ENCODE assay signal across 21 cellular contexts in the genomic region with DNA sequence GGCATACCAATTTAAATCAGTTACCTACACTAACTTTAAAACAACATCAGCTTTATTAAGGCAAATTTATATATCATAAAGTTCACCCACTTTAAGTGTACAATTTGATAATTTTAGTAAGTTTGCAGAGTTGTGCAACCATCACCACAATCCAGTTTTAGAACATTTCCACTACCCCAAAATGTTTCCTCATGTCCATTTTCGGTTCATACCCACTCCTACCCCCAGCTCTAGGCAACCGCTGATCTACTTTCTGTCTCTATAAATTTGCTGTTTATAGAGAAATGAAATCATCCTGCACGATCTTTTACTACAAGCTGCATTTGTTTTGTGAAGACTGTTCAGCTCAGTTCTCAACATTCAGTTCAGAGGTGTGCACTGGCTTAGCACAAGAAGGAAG. TPM values are rescaled to one million over a fixed set of nuclear protein-coding genes. Genes with fewer than 3 reads are reported as not detected.
A peak's percentile ranks its signal among the peaks of the same experiment; 100 is the strongest.
DNase-seq lines count a peak whose midpoint lies in the region; ATAC-seq and TF ChIP-seq lines count a peak whose summit lies in the region.
"Had no signal": no experiment of that assay in that cellular context is flagged by ENCODE, and none has a peak within 500 bp of the region (broad histone marks: within the 10 kb centered on the region; RNA-seq: fewer than 3 reads in every experiment).

No MANE protein-coding gene starts in this region.

- H3K4me1 Mint-ChIP-seq in IgD-negative memory B cell: peaks cover 30 to 41% (median 34%) of the 10 kb centered on the region in 3 donors
- peaks cover 13% of the 10 kb centered on the region for H3K4me1 Mint-ChIP-seq in activated CD8-positive, alpha-beta T cell treated with anti-CD3 and anti-CD28 coated beads for 36 hours (ENCODE audit: low read depth)

- POLR2A ChIA-PET in activated CD8-positive, alpha-beta T cell treated with anti-CD3 and anti-CD28 coated beads for 36 hours (lab: Charles Lee): no interaction called here

- H3K9me3 Mint-ChIP-seq in IgD-negative memory B cell: no peaks in the 10 kb centered on the region
- H3K9me3 Mint-ChIP-seq in activated CD8-positive, alpha-beta T cell treated with anti-CD3 and anti-CD28 coated beads for 36 hours: no peaks in the 10 kb centered on the region
- H3K9me3 Mint-ChIP-seq: CD4-positive, alpha-beta T cell; natural killer cell had no signal

- H3K4me3 Mint-ChIP-seq in IgD-negative memory B cell: peak overlapping the region; percentile 15 to 85 (median 67)
- no peak overlapping the region for H3K4me3 Mint-ChIP-seq in activated CD8-positive, alpha-beta T cell treated with anti-CD3 and anti-CD28 coated beads for 36 hours
- H3K4me3 Mint-ChIP-seq: CD4-positive, alpha-beta T cell; natural killer cell had no signal

- intact Hi-C loops in activated CD8-positive, alpha-beta T cell treated with anti-CD3 and anti-CD28 coated beads for 36 hours (cut with micrococcal nuclease): no loop called here

- ATAC-seq in GM18873 (IDR thresholded peaks at IDR 0.05; ENCODE audit: low FRiP score, unreplicated experiment): no peak
- ATAC-seq in activated CD8-positive, alpha-beta T cell treated with anti-CD3 and anti-CD28 coated beads for 36 hours: no peak
- ATAC-seq in HG03342 (IDR thresholded peaks at IDR 0.05; ENCODE audit: unreplicated experiment): no peak
- ATAC-seq: gastroesophageal sphincter, K562, natural killer cell, PC-3 had no signal

- CTCF ChIA-PET in activated CD8-positive, alpha-beta T cell treated with anti-CD3 and anti-CD28 coated beads for 36 hours (lab: Charles Lee): no interaction called here

- peak; percentile 64 for DNase-seq in SKM-1 treated with dmso at 0.1 percent for 144 hours (lab: John Stamatoyannopoulos, UW; ENCODE audit: unreplicated experiment)
- DNase-seq in SKM-1 (lab: John Stamatoyannopoulos, UW; ENCODE audit: unreplicated experiment): no peak
- peak; percentile 91 for DNase-seq in SIG-M5 treated with dmso at 0.1 percent for 504 hours (lab: John Stamatoyannopoulos, UW; ENCODE audit: unreplicated experiment)
- DNase-seq in NCI-H748 (lab: John Stamatoyannopoulos, UW; ENCODE audit: unreplicated experiment): no peak
- no peak for DNase-seq in activated CD8-positive, alpha-beta T cell treated with anti-CD3 and anti-CD28 coated beads for 36 hours
- DNase-seq: CD4-positive, alpha-beta T cell; dorsolateral prefrontal cortex; erythroblast; natural killer cell; NCI-H1436; NCI-H446 treated with DMSO at 0.1 percent for 48 hours; PC-3; stimulated activated naive CD4-positive, alpha-beta T cell; transverse colon had no signal

- no peak for TF ChIP-seq CTCF in activated CD8-positive, alpha-beta T cell treated with anti-CD3 and anti-CD28 coated beads for 36 hours (IDR thresholded peaks at IDR 0.05)

- no peaks in the 10 kb centered on the region for H3K27me3 Mint-ChIP-seq in IgD-negative memory B cell
- peaks cover 7% of the 10 kb centered on the region for H3K27me3 Mint-ChIP-seq in activated CD8-positive, alpha-beta T cell treated with anti-CD3 and anti-CD28 coated beads for 36 hours

- H3K27ac Mint-ChIP-seq in IgD-negative memory B cell: peak overlapping the region in 1 of 3 donors; percentile 2
- H3K27ac Mint-ChIP-seq in activated CD8-positive, alpha-beta T cell treated with anti-CD3 and anti-CD28 coated beads for 36 hours: no peak overlapping the region
- H3K27ac Mint-ChIP-seq: CD4-positive, alpha-beta T cell; natural killer cell; progenitor cell of endocrine pancreas had no signal

- no peaks in the 10 kb centered on the region for H3K36me3 Mint-ChIP-seq in IgD-negative memory B cell
- H3K36me3 Mint-ChIP-seq in activated CD8-positive, alpha-beta T cell treated with anti-CD3 and anti-CD28 coated beads for 36 hours (ENCODE audit: low read depth): no peaks in the 10 kb centered on the region
- H3K36me3 Mint-ChIP-seq: natural killer cell had no signal

RNA-seq across cellular contexts. Expression of gene FAM81A, which starts 31.5 kb away (rescaled TPM):
- polyA plus RNA-seq in IgD-negative memory B cell: 0.26 TPM
- 1 to 10 TPM; 1.2 to 1.5 TPM for total RNA-seq in activated CD8-positive, alpha-beta T cell treated with anti-CD3 and anti-CD28 coated beads for 36 hours
- total RNA-seq: CD4-positive, alpha-beta T cell; K562; lung microvascular endothelial cell had no signal
- polyA plus RNA-seq: K562 had no signal

RNA-seq across cellular contexts. Expression of gene MYO1E, which starts 33.8 kb away (rescaled TPM):
- polyA plus RNA-seq in IgD-negative memory B cell: 27.4 TPM
- total RNA-seq in activated CD8-positive, alpha-beta T cell treated with anti-CD3 and anti-CD28 coated beads for 36 hours: 10 to 100 TPM; 20.3 to 22.7 TPM

Comparison
In these comparisons a context has a peak if more than half of its experiments do, and no peak if none do; other contexts are left out.
1. DNase-seq: peak in SKM-1 treated with dmso at 0.1 percent for 144 hours (single experiment) and SIG-M5 treated with dmso at 0.1 percent for 504 hours (single experiment); none in SKM-1 (single experiment), NCI-H748 (single experiment) and activated CD8-positive, alpha-beta T cell treated with anti-CD3 and anti-CD28 coated beads for 36 hours (single experiment).